In genomic region chr6:32971581-32972352, GRCh38 we compare ENCODE assay signal across 1 cellular context.
TF ChIP-seq lines count a peak whose summit lies in the region.

No MANE protein-coding gene starts in this region.

TF ChIP-seq in HEK293, 187 proteins besides CTCF, POLR2A, EP300 and RAD21 (continued from another document and continues in another):
- TF ChIP-seq, protein P1, sequence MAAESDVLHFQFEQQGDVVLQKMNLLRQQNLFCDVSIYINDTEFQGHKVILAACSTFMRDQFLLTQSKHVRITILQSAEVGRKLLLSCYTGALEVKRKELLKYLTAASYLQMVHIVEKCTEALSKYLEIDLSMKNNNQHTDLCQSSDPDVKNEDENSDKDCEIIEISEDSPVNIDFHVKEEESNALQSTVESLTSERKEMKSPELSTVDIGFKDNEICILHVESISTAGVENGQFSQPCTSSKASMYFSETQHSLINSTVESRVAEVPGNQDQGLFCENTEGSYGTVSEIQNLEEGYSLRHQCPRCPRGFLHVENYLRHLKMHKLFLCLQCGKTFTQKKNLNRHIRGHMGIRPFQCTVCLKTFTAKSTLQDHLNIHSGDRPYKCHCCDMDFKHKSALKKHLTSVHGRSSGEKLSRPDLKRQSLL (tag by site-specific recombination; IDR thresholded peaks at IDR 0.05): peak; percentile 39
- TF ChIP-seq ZNF2 (tag by site-specific recombination; IDR thresholded peaks at IDR 0.05): no peak
- 0 out of 2 replicates have a peak, but pooled peaks have one; percentile 83 for TF ChIP-seq ZNF624 (tag by site-specific recombination; IDR thresholded peaks at IDR 0.05)
- TF ChIP-seq INSM2 (tag by site-specific recombination; IDR thresholded peaks at IDR 0.05): peak; percentile 60; the same call in 1 of the 2 replicates
- TF ChIP-seq MYNN (tag by site-specific recombination; IDR thresholded peaks at IDR 0.05; ENCODE audit: borderline replicate concordance): no peak
- no peak for TF ChIP-seq ZNF571 (tag by site-specific recombination; IDR thresholded peaks at IDR 0.05)
- TF ChIP-seq RBAK (tag by site-specific recombination; IDR thresholded peaks at IDR 0.05): no peak
- peak; percentile 97 for TF ChIP-seq ZSCAN30 (tag by site-specific recombination; IDR thresholded peaks at IDR 0.05)
- TF ChIP-seq ZNF146 (tag by site-specific recombination; IDR thresholded peaks at IDR 0.05): no peak; the same call in none of the 2 replicates
- TF ChIP-seq ZNF391 (tag by site-specific recombination; IDR thresholded peaks at IDR 0.05; ENCODE audit: borderline replicate concordance, low read depth): 0 out of 2 replicates have a peak, but pooled peaks have one; percentile 96
- TF ChIP-seq KLF16 (tag by site-specific recombination; IDR thresholded peaks at IDR 0.05): no peak; the same call in 1 of the 2 replicates
- peak; percentile 46 for TF ChIP-seq REST (tag by site-specific recombination; IDR thresholded peaks at IDR 0.05)
- no peak for TF ChIP-seq ZNF645 (tag by site-specific recombination; IDR thresholded peaks at IDR 0.05)
- TF ChIP-seq, protein P2, sequence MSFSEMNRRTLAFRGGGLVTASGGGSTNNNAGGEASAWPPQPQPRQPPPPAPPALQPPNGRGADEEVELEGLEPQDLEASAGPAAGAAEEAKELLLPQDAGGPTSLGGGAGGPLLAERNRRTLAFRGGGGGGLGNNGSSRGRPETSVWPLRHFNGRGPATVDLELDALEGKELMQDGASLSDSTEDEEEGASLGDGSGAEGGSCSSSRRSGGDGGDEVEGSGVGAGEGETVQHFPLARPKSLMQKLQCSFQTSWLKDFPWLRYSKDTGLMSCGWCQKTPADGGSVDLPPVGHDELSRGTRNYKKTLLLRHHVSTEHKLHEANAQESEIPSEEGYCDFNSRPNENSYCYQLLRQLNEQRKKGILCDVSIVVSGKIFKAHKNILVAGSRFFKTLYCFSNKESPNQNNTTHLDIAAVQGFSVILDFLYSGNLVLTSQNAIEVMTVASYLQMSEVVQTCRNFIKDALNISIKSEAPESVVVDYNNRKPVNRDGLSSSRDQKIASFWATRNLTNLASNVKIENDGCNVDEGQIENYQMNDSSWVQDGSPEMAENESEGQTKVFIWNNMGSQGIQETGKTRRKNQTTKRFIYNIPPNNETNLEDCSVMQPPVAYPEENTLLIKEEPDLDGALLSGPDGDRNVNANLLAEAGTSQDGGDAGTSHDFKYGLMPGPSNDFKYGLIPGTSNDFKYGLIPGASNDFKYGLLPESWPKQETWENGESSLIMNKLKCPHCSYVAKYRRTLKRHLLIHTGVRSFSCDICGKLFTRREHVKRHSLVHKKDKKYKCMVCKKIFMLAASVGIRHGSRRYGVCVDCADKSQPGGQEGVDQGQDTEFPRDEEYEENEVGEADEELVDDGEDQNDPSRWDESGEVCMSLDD (tag by site-specific recombination; IDR thresholded peaks at IDR 0.05): peak; percentile 46; the same call in 1 of the 2 replicates
- no peak for TF ChIP-seq SCRT1 (tag by site-specific recombination; IDR thresholded peaks at IDR 0.05; ENCODE audit: borderline replicate concordance)
- peak; percentile 94 for TF ChIP-seq ZNF341 (tag by site-specific recombination; IDR thresholded peaks at IDR 0.05; ENCODE audit: low read depth)
- no peak; the same call in 1 of the 2 replicates for TF ChIP-seq ZSCAN5A (tag by site-specific recombination; IDR thresholded peaks at IDR 0.05)
- TF ChIP-seq ZNF510 (tag by site-specific recombination; IDR thresholded peaks at IDR 0.05; ENCODE audit: insufficient replicate concordance): no peak
- TF ChIP-seq ZNF701 (tag by site-specific recombination; IDR thresholded peaks at IDR 0.05): no peak
- 0 out of 2 replicates have a peak, but pooled peaks have one; percentile 41 for TF ChIP-seq ZNF837 (tag by site-specific recombination; IDR thresholded peaks at IDR 0.05)
- peak; percentile 96 for TF ChIP-seq PRDM10 (tag by site-specific recombination; IDR thresholded peaks at IDR 0.05)
- TF ChIP-seq ZNF76 (tag by site-specific recombination; IDR thresholded peaks at IDR 0.05; ENCODE audit: borderline replicate concordance, low read depth): peak; percentile 57; the same call in 1 of the 2 replicates
- no peak for TF ChIP-seq ZNF248 (tag by site-specific recombination; IDR thresholded peaks at IDR 0.05)
- TF ChIP-seq ZNF169 (tag by site-specific recombination; IDR thresholded peaks at IDR 0.05): 0 out of 2 replicates have a peak, but pooled peaks have one; percentile 52
- TF ChIP-seq ZNF561 (tag by site-specific recombination; IDR thresholded peaks at IDR 0.05; ENCODE audit: borderline replicate concordance): no peak
- 0 out of 2 replicates have a peak, but pooled peaks have one; percentile 15 for TF ChIP-seq FEZF1 (tag by site-specific recombination; IDR thresholded peaks at IDR 0.05)
- peak; percentile 83 for TF ChIP-seq ZXDB (tag by site-specific recombination; IDR thresholded peaks at IDR 0.05)
- TF ChIP-seq, protein P3, sequence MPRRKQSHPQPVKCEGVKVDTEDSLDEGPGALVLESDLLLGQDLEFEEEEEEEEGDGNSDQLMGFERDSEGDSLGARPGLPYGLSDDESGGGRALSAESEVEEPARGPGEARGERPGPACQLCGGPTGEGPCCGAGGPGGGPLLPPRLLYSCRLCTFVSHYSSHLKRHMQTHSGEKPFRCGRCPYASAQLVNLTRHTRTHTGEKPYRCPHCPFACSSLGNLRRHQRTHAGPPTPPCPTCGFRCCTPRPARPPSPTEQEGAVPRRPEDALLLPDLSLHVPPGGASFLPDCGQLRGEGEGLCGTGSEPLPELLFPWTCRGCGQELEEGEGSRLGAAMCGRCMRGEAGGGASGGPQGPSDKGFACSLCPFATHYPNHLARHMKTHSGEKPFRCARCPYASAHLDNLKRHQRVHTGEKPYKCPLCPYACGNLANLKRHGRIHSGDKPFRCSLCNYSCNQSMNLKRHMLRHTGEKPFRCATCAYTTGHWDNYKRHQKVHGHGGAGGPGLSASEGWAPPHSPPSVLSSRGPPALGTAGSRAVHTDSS (tag by site-specific recombination; IDR thresholded peaks at IDR 0.05): peak; percentile 60; the same call in 1 of the 2 replicates
- TF ChIP-seq ZNF311 (tag by site-specific recombination; IDR thresholded peaks at IDR 0.05; ENCODE audit: borderline replicate concordance): no peak
- TF ChIP-seq BCL11A (tag by site-specific recombination; IDR thresholded peaks at IDR 0.05; ENCODE audit: low read depth): 0 out of 2 replicates have a peak, but pooled peaks have one; percentile 39
- TF ChIP-seq ZNF560 (tag by site-specific recombination; IDR thresholded peaks at IDR 0.05; ENCODE audit: borderline replicate concordance): no peak
- no peak for TF ChIP-seq ZNF274 (IDR thresholded peaks at IDR 0.05; ENCODE audit: low read length)
- TF ChIP-seq ZNF274 (tag by site-specific recombination; IDR thresholded peaks at IDR 0.05; ENCODE audit: borderline replicate concordance): no peak
- no peak for TF ChIP-seq ZNF707 (tag by site-specific recombination; IDR thresholded peaks at IDR 0.05)
- TF ChIP-seq, protein P4, sequence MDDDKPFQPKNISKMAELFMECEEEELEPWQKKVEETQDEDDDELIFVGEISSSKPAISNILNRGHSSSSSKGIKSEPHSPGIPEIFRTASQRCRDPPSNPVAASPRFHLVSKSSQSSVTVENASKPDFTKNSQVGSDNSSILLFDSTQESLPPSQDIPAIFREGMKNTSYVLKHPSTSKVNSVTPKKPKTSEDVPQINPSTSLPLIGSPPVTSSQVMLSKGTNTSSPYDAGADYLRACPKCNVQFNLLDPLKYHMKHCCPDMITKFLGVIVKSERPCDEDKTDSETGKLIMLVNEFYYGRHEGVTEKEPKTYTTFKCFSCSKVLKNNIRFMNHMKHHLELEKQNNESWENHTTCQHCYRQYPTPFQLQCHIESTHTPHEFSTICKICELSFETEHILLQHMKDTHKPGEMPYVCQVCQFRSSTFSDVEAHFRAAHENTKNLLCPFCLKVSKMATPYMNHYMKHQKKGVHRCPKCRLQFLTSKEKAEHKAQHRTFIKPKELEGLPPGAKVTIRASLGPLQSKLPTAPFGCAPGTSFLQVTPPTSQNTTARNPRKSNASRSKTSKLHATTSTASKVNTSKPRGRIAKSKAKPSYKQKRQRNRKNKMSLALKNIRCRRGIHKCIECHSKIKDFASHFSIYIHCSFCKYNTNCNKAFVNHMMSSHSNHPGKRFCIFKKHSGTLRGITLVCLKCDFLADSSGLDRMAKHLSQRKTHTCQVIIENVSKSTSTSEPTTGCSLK (tag by site-specific recombination; IDR thresholded peaks at IDR 0.05): no peak
- 0 out of 2 replicates have a peak, but pooled peaks have one; percentile 49 for TF ChIP-seq TRIM28 (IDR thresholded peaks at IDR 0.05; ENCODE audit: borderline replicate concordance, low read length)
- no peak for TF ChIP-seq ZNF350 (tag by site-specific recombination; IDR thresholded peaks at IDR 0.05)
- peak; percentile 42; the same call in 1 of the 2 replicates for TF ChIP-seq ZNF785 (tag by site-specific recombination; IDR thresholded peaks at IDR 0.05)
- no peak for TF ChIP-seq ZNF473 (tag by site-specific recombination; IDR thresholded peaks at IDR 0.05)
- TF ChIP-seq SETDB1 (IDR thresholded peaks at IDR 0.05; ENCODE audit: insufficient read length, low read length): no peak
